ENCODE assay signal across 6 cellular contexts in genomic region chr1:81245084-81245715, GRCh38.
DNase-seq lines count a peak whose midpoint lies in the region; FAIRE-seq and TF ChIP-seq lines count a peak whose summit lies in the region.
"Not testable (repeated sequence)": the region's sequence is repeated elsewhere in the genome, so short reads cannot be mapped to it uniquely, and the experiment has no call there.

No MANE protein-coding gene starts in this region.

- DNase-seq in H7; iPS DF 6.9 (ENCODE audit: low read depth, low spot score); progenitor cell of endocrine pancreas (ENCODE audit: low spot score, unreplicated experiment): not testable (repeated sequence)
- DNase-seq in H1 (ENCODE audit: low read depth in 1 of 2, low spot score in 2 of 2): peak in 1 of 2 experiments; percentile 52

- not testable (repeated sequence) for H2AFZ ChIP-seq in H1 (ENCODE audit: low read length)

- not testable (repeated sequence) for H3K23ac ChIP-seq in H1 (ENCODE audit: insufficient read length)

- H3K4ac ChIP-seq in H1 (replicated peaks; ENCODE audit: insufficient read length, low read depth, low read length): not testable (repeated sequence)

- FAIRE-seq in H1 (lab: Jason Lieb, UNC): not testable (repeated sequence)

- H3K4me3 Mint-ChIP-seq in progenitor cell of endocrine pancreas (ENCODE audit: low read depth): not testable (repeated sequence)

- not testable (repeated sequence) for H3K56ac ChIP-seq in H1 (replicated peaks; ENCODE audit: insufficient read length, low read depth, low read length)

- not testable (repeated sequence) for H4K8ac ChIP-seq in H1 (ENCODE audit: extremely low read depth, insufficient read depth, low read length)

- peak overlapping the region; percentile 97; the same call in 1 of the 2 replicates for H2BK5ac ChIP-seq in H1 (ENCODE audit: low read depth, low read length)

- not testable (repeated sequence) for H2AK5ac ChIP-seq in H1 (ENCODE audit: low read depth, low read length)

- CTCF ChIA-PET in H1 (lab: Charles Lee; ENCODE audit: partially characterized antibody): not testable (repeated sequence)

- not testable (repeated sequence) for TF ChIP-seq CTCF in H1 (IDR thresholded peaks at IDR 0.05; ENCODE audit: control extremely low read depth in 1 of 3, insufficient read depth in 1 of 3, low read depth in 1 of 3, low read length in 3 of 3); progenitor cell of endocrine pancreas (IDR thresholded peaks at IDR 0.05; ENCODE audit: unreplicated experiment)

- H3K9me3 ChIP-seq in HUES6 (ENCODE audit: control insufficient read depth, insufficient read depth, low read depth, low read length); H1 (ENCODE audit: insufficient read depth in 2 of 2, low read depth in 1 of 2, low read length in 1 of 2); iPS DF 6.9 (ENCODE audit: control insufficient read depth, insufficient read depth, low read length); iPS-18a (ENCODE audit: control insufficient read depth, low read depth, low read length): not testable (repeated sequence)

- H3K4me2 ChIP-seq in H1 (ENCODE audit: insufficient read depth in 1 of 2, low read depth in 2 of 2, low read length in 2 of 2): peak overlapping the region in 1 of 2 experiments; percentile 65; a peak in 1 of 4 replicates

- H2BK120ac ChIP-seq in H1 (replicated peaks; ENCODE audit: low read depth, low read length): peak overlapping the region; percentile 64

- peak overlapping the region; percentile 90; the same call in 1 of the 2 replicates for H3K18ac ChIP-seq in H1 (ENCODE audit: extremely low read depth, low read length)

- not testable (repeated sequence) for TF ChIP-seq EP300 in H1 (IDR thresholded peaks at IDR 0.05; ENCODE audit: borderline replicate concordance in 1 of 2, low read depth in 2 of 2, low read length in 2 of 2)

- H3K9me3 Mint-ChIP-seq in progenitor cell of endocrine pancreas (ENCODE audit: low read depth): not testable (repeated sequence)

- H3K36me3 ChIP-seq in H7 (replicated peaks; ENCODE audit: control insufficient read depth, insufficient read depth, low read length); iPS DF 6.9 (ENCODE audit: control insufficient read depth, insufficient read depth, low read length): not testable (repeated sequence)
- H3K36me3 ChIP-seq in HUES6 (ENCODE audit: control insufficient read depth, insufficient read depth, low read length): peaks cover 31% of the 10 kb centered on the region
- peaks cover 0 to 22% (median 2%) of the 10 kb centered on the region in 4 experiments; a peak in 2 of 8 replicates for H3K36me3 ChIP-seq in H1 (ENCODE audit: control insufficient read depth in 2 of 4, insufficient read depth in 4 of 4, low read length in 3 of 4)
- H3K36me3 ChIP-seq in iPS-18a (ENCODE audit: control insufficient read depth, low read depth, low read length): peaks cover 14% of the 10 kb centered on the region

- H4K5ac ChIP-seq in H1 (ENCODE audit: insufficient read length, low read depth, low read length): peak overlapping the region; percentile 52

- not testable (repeated sequence) for TF ChIP-seq RAD21 in H1 (IDR thresholded peaks at IDR 0.05 in 1 of 2, conservative IDR thresholded peaks at IDR 0.05 in 1 of 2; ENCODE audit: low read depth in 2 of 2, low read length in 2 of 2)

- not testable (repeated sequence) for H3K14ac ChIP-seq in H1 (ENCODE audit: insufficient read length)

- peak overlapping the region; percentile 98 for H3K9ac ChIP-seq in HUES6 (ENCODE audit: low read length)
- not testable (repeated sequence) for H3K9ac ChIP-seq in H1 (replicated peaks in 1 of 4; ENCODE audit: extremely low read depth in 1 of 4, low read depth in 3 of 4, low read length in 3 of 4)
- H3K9ac ChIP-seq in iPS-18a (ENCODE audit: low read length): peak overlapping the region; percentile 95

- H3K27ac ChIP-seq in HUES6 (ENCODE audit: low read depth, low read length): peak overlapping the region; percentile 96
- not testable (repeated sequence) for H3K27ac ChIP-seq in H1 (ENCODE audit: low read depth, low read length); iPS DF 6.9 (ENCODE audit: low read length)
- H3K27ac ChIP-seq in iPS-18a (ENCODE audit: low read length): peak overlapping the region; percentile 89

- peaks cover 37% of the 10 kb centered on the region for H3K4me1 ChIP-seq in HUES6 (ENCODE audit: control insufficient read depth, insufficient read depth, low read length)
- peaks cover 0 to 16% (median 1%) of the 10 kb centered on the region in 4 experiments; a peak in 3 of 7 replicates for H3K4me1 ChIP-seq in H1 (replicated peaks in 1 of 4; ENCODE audit: control insufficient read depth in 3 of 4, insufficient read depth in 4 of 4, low read length in 3 of 4)
- not testable (repeated sequence) for H3K4me1 ChIP-seq in iPS DF 6.9 (ENCODE audit: control insufficient read depth, insufficient read depth, low read length)
- peaks cover 37% of the 10 kb centered on the region for H3K4me1 ChIP-seq in iPS-18a (ENCODE audit: control insufficient read depth, low read depth, low read length)

- H4K20me1 ChIP-seq in H1 (replicated peaks in 1 of 2; ENCODE audit: control insufficient read depth in 1 of 2, insufficient read depth in 2 of 2, low read length in 2 of 2): not testable (repeated sequence)

- H2BK12ac ChIP-seq in H1 (ENCODE audit: low read depth, low read length): 0 out of 2 replicates have a peak overlapping the region, but pooled peaks have one; percentile 90

- not testable (repeated sequence) for H3K79me1 ChIP-seq in H1 (ENCODE audit: low read depth, low read length)

- H3K79me2 ChIP-seq in H1 (ENCODE audit: control insufficient read depth in 1 of 2, insufficient read depth in 2 of 2, low read length in 2 of 2): peaks cover 0 to 10% of the 10 kb centered on the region in 2 experiments; a peak in 1 of 4 replicates

- not testable (repeated sequence) for TF ChIP-seq POLR2A in H1 (IDR thresholded peaks at IDR 0.05; ENCODE audit: control extremely low read depth in 1 of 2, low read depth in 2 of 2, low read length in 2 of 2)

- H2BK20ac ChIP-seq in H1 (ENCODE audit: low read length): 0 out of 2 replicates have a peak overlapping the region, but pooled peaks have one; percentile 4

- not testable (repeated sequence) for H3K4me1 Mint-ChIP-seq in progenitor cell of endocrine pancreas (ENCODE audit: low read depth)

- H3K36me3 Mint-ChIP-seq in progenitor cell of endocrine pancreas (ENCODE audit: insufficient read depth): not testable (repeated sequence)

- POLR2A ChIA-PET in H1 (lab: Charles Lee; ENCODE audit: partially characterized antibody): not testable (repeated sequence)

- peak overlapping the region; percentile 93 for H4K91ac ChIP-seq in H1 (replicated peaks; ENCODE audit: insufficient read length, low read length)

- peak overlapping the region; percentile 66 for H3K27ac Mint-ChIP-seq in progenitor cell of endocrine pancreas

- H3K4me3 ChIP-seq in H7 (ENCODE audit: insufficient read depth, low read depth, low read length) (peak overlapping the region; percentile 67), HUES6 (ENCODE audit: low read depth, low read length) (peak overlapping the region; percentile 87), H1 (ENCODE audit: extremely low read depth in 1 of 4, insufficient read depth in 2 of 4, low read depth in 3 of 4, low read length in 4 of 4) (peak overlapping the region in 2 of 4 experiments; percentile 48 to 80; a peak in 5 of 8 replicates), iPS DF 6.9 (ENCODE audit: low read length) (peak overlapping the region; percentile 45; the same call in 1 of the 2 replicates), iPS-18a (ENCODE audit: low read length) (peak overlapping the region; percentile 91)

- not testable (repeated sequence) for H3K27me3 ChIP-seq in H7 (ENCODE audit: control insufficient read depth, insufficient read depth, low read length); HUES6 (ENCODE audit: control insufficient read depth, insufficient read depth, low read length); H1 (replicated peaks in 1 of 4; ENCODE audit: control insufficient read depth in 3 of 4, extremely low read depth in 1 of 4, insufficient read depth in 3 of 4, low read length in 3 of 4); iPS DF 6.9 (ENCODE audit: control insufficient read depth, insufficient read depth, low read length); iPS-18a (ENCODE audit: control insufficient read depth, insufficient read depth, low read length)

- H2BK15ac ChIP-seq in H1 (ENCODE audit: low read length): not testable (repeated sequence)

- WGBS in H1 (ENCODE audit: extremely low coverage in 1 of 2, insufficient coverage in 1 of 2, insufficient read length in 1 of 2, insufficient replicate concordance in 2 of 2, low coverage in 1 of 2, low lambda C conversion rate in 2 of 2, missing lambda C conversion rate in 1 of 2), 2 experiments: 54% methylated on average over 6 of the region's 6 CpGs; no CpG with 5 or more reads in 1 of the 2 experiments
- no CpG with 5 or more reads among the region's 6 CpGs for WGBS in iPS DF 6.9 (ENCODE audit: insufficient coverage, insufficient read length)

- not testable (repeated sequence) for H3K23me2 ChIP-seq in H1 (ENCODE audit: low read depth, low read length)

- peaks cover 34% of the 10 kb centered on the region for H3K27me3 Mint-ChIP-seq in progenitor cell of endocrine pancreas

TF ChIP-seq in H1, 55 proteins besides CTCF, POLR2A, EP300 and RAD21:
- TF ChIP-seq NANOG (IDR thresholded peaks at IDR 0.05; ENCODE audit: insufficient read depth, low read depth, low read length, poor library complexity, severe bottlenecking): peak; percentile 18
TF ChIP-seq in H1: peak in this region for 1; not testable (repeated sequence) for 54.
